In genomic region chr4:124710253-124710849, GRCh38 we compare ENCODE assay signal across 9 cellular contexts. TPM values are rescaled to one million over a fixed set of nuclear protein-coding genes. Genes with fewer than 3 reads are reported as not detected.
A peak's percentile ranks its signal among the peaks of the same experiment; 100 is the strongest.
DNase-seq lines count a peak whose midpoint lies in the region; ATAC-seq, FAIRE-seq and TF ChIP-seq lines count a peak whose summit lies in the region.
"Had no signal": no experiment of that assay in that cellular context is flagged by ENCODE, and none has a peak within 500 bp of the region (broad histone marks: within the 10 kb centered on the region; RNA-seq: fewer than 3 reads in every experiment).

No MANE protein-coding gene starts in this region.

- no peak for TF ChIP-seq POLR2A in testis (IDR thresholded peaks at IDR 0.05)

- in situ Hi-C loops in KBM-7 (cut with MboI; ENCODE audit: low pct_unique_long_range_greater_than_20kb, low sequenced_read_pairs), result no loop called here

- peaks cover 66% of the 10 kb centered on the region for H3K79me2 ChIP-seq in ACC112 (ENCODE audit: control insufficient read depth, insufficient read depth, low read length, unreplicated experiment)

- 8 to 30% methylated on average over 3 to 4 of the region's 4 CpGs for WGBS in testis, 2 donors

- H3K27ac ChIP-seq in ACC112 (ENCODE audit: low read depth, low read length) (peak overlapping the region; percentile 89; the same call in 1 of the 2 replicates), testis (no peak overlapping the region)

- H3K9me3 ChIP-seq in testis, result no peaks in the 10 kb centered on the region

- TF ChIP-seq CTCF in bronchial epithelial cell (IDR thresholded peaks at IDR 0.05; ENCODE audit: insufficient read depth, low read length, severe bottlenecking) (no peak), testis (IDR thresholded peaks at IDR 0.05) (no peak)

- no peak for ATAC-seq in HG02938 (IDR thresholded peaks at IDR 0.05; ENCODE audit: unreplicated experiment)

- peaks cover 14% of the 10 kb centered on the region for H3K4me1 ChIP-seq in ACC112 (ENCODE audit: control insufficient read depth, insufficient read depth, low read length, unreplicated experiment)
- peaks cover 15% of the 10 kb centered on the region for H3K4me1 ChIP-seq in testis

- DNase-seq in KBM-7 (peak; percentile 29), bronchial epithelial cell (ENCODE audit: low read depth) (peak; percentile 29), lung microvascular endothelial cell (ENCODE audit: low read depth in 2 of 2) (peak; percentile 8 to 32), testis (no peak), SHP77 (lab: John Stamatoyannopoulos, UW) (no peak), GM03348 (ENCODE audit: low spot score) (no peak)
- DNase-seq: activated naive CD4-positive, alpha-beta T cell treated with anti-CD3 and anti-CD28 coated beads, Interleukin-2, amount 50 U/mL, for 16 hours had no signal

- FAIRE-seq in bronchial epithelial cell (lab: Jason Lieb, UNC), result peak; percentile 82

- H3K27me3 ChIP-seq in ACC112 (ENCODE audit: insufficient read depth, low read length) (no peaks in the 10 kb centered on the region), bronchial epithelial cell (ENCODE audit: control insufficient read depth, insufficient read depth, low read length) (no peaks in the 10 kb centered on the region), testis (no peaks in the 10 kb centered on the region)

- intact Hi-C loops in testis (cut with DNase I; ENCODE audit: low total_unique reads), result no loop called here

- peaks cover 18% of the 10 kb centered on the region for H3K36me3 ChIP-seq in ACC112 (ENCODE audit: insufficient read depth, low read length)
- H3K36me3 ChIP-seq in bronchial epithelial cell (ENCODE audit: control insufficient read depth, insufficient read depth, low read length), result no peaks in the 10 kb centered on the region
- no peaks in the 10 kb centered on the region for H3K36me3 ChIP-seq in testis (ENCODE audit: low read depth, missing control alignments)

- H3K4me3 ChIP-seq in ACC112 (ENCODE audit: low read depth, low read length) (peak overlapping the region; percentile 82), bronchial epithelial cell (ENCODE audit: low read depth, low read length) (peak overlapping the region; percentile 92), testis (no peak overlapping the region)

- H2AFZ ChIP-seq in ACC112 (ENCODE audit: low read length, unreplicated experiment), result no peak overlapping the region

RNA-seq across cellular contexts. Expression of gene ANKRD50, which starts 2.2 kb away (rescaled TPM):
- total RNA-seq in bronchial epithelial cell (32.6 and 36.3 TPM in 2 replicates), lung microvascular endothelial cell (35.5 and 64.3 TPM in 2 replicates), testis (10 to 100 TPM; 33.2 to 43.6 TPM)
- 26.8 TPM for polyA plus RNA-seq in testis (ENCODE audit: insufficient read depth, low read depth, low replicate concordance)

Comparison
In these comparisons a context has a peak if more than half of its experiments do, and no peak if none do; other contexts are left out.
1. H3K4me3 ChIP-seq: peak in ACC112 (single experiment) and bronchial epithelial cell (single experiment); none in testis (0 of 2).
2. DNase-seq: peak in KBM-7 (single experiment), bronchial epithelial cell (single experiment) and lung microvascular endothelial cell (2 of 2); none in testis (single experiment), SHP77 (0 of 2) and GM03348 (single experiment).